In the genomic region with DNA sequence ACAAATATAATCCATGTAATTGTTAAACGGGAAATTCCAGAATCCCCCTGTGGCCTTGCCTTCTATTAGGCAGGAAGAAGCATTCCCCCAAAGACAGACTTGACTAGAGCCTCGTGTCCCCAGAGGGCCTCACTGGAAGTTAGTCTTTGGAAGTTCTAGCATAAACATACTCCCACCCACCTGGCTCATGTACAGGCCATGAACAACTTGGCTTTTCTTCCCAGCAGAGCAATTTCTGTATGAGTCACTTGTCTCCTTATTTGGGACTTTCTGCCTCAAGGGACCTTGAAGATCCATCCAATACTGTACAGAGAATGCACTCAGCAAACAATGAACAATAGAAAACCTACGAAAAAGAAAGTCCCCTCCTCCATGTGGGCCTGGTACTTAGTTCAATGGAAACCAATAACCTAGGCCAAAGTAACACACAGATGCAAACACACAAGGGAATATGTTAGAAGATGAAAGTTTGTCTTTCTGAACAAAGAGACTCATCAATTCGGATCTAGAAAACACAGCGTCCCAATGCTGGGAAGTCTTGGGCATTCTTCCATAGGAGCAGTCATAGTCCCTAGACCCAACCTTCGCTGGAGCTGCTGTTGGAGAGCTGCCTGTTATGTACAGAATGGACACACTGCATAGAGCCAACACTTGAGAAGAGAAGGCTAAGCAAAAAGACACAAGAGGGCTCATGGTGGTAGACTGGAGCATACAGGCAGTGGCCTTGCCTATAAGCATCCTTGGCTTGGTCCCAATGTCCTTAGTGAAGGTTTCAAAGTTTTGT, we compare ENCODE assay signal across 17 cellular contexts.
DNase-seq lines count a peak whose midpoint lies in the region; ATAC-seq and TF ChIP-seq lines count a peak whose summit lies in the region.
"Had no signal": no experiment of that assay in that cellular context is flagged by ENCODE, and none has a peak within 500 bp of the region (broad histone marks: within the 10 kb centered on the region; RNA-seq: fewer than 3 reads in every experiment).

No MANE protein-coding gene starts in this region.

- H3K4me3 Mint-ChIP-seq in activated CD4-positive, alpha-beta T cell treated with anti-CD3 and anti-CD28 coated beads for 36 hours, result no peak overlapping the region
- H3K4me3 Mint-ChIP-seq: activated T-helper 17 cell treated with anti-CD3 and anti-CD28 coated beads, Interleukin-2, amount 50 U/mL, for 72 hours; B cell had no signal

- peaks cover 14% of the 10 kb centered on the region for H3K27me3 Mint-ChIP-seq in activated CD4-positive, alpha-beta T cell treated with anti-CD3 and anti-CD28 coated beads for 36 hours

- peaks cover 15% of the 10 kb centered on the region for H3K9me3 ChIP-seq in MG63
- no peaks in the 10 kb centered on the region for H3K9me3 ChIP-seq in ovary
- H3K9me3 ChIP-seq: lower lobe of right lung, Peyer's patch had no signal

- WGBS in ovary, 3 donors, result 39 to 42% (median 39%) methylated on average over 6 of the region's 6 CpGs

- DNase-seq in AG09319 (ENCODE audit: extremely low read depth, low read depth) (peak; percentile 81), MG63 (peak; percentile 78), fibroblast of mammary gland (ENCODE audit: low read depth) (peak; percentile 97), ovary (peak in 3 of 5 donors; percentile 16 to 28 (median 24)), NCI-H1694 treated with DMSO at 0.1 percent for 48 hours (lab: John Stamatoyannopoulos, UW) (no peak)
- DNase-seq in NK-92 treated with Interleukin-12 subunit alpha and Interleukin-12 subunit beta, amount 100 ng/mL, for 24 hours (lab: John Stamatoyannopoulos, UW), result no peak
- no peak for DNase-seq in activated CD4-positive, alpha-beta T cell treated with anti-CD3 and anti-CD28 coated beads for 36 hours
- DNase-seq: effector CD4-positive, alpha-beta T cell; HCEC 1CT; lower lobe of right lung; NCI-H1092; NCI-H510A; Peyer's patch; T-helper 2 cell had no signal

- H3K4me1 Mint-ChIP-seq in activated CD4-positive, alpha-beta T cell treated with anti-CD3 and anti-CD28 coated beads for 36 hours, result no peaks in the 10 kb centered on the region
- H3K4me1 Mint-ChIP-seq: activated T-helper 17 cell treated with anti-CD3 and anti-CD28 coated beads, Interleukin-2, amount 50 U/mL, for 72 hours; B cell had no signal

- no peak for TF ChIP-seq EP300 in ovary (IDR thresholded peaks at IDR 0.05)

- no peak overlapping the region for H3K27ac ChIP-seq in ovary
- H3K27ac ChIP-seq: lower lobe of right lung, Peyer's patch had no signal

- no peak overlapping the region for H3K27ac Mint-ChIP-seq in activated CD4-positive, alpha-beta T cell treated with anti-CD3 and anti-CD28 coated beads for 36 hours
- H3K27ac Mint-ChIP-seq: activated T-helper 17 cell treated with anti-CD3 and anti-CD28 coated beads, Interleukin-2, amount 50 U/mL, for 72 hours; B cell had no signal

- H3K4me3 ChIP-seq in MG63 (no peak overlapping the region), fibroblast of mammary gland (ENCODE audit: control insufficient read depth, low read depth, low read length) (no peak overlapping the region), ovary (no peak overlapping the region)
- H3K4me3 ChIP-seq: lower lobe of right lung, Peyer's patch had no signal

- peaks cover 2% of the 10 kb centered on the region for H3K4me1 ChIP-seq in ovary (ENCODE audit: insufficient read depth)
- H3K4me1 ChIP-seq: lower lobe of right lung, Peyer's patch had no signal

- no peak for TF ChIP-seq CTCF in AG09319 (IDR thresholded peaks at IDR 0.05; ENCODE audit: low read depth, low read length)
- TF ChIP-seq CTCF in fibroblast of mammary gland (conservative IDR thresholded peaks at IDR 0.05; ENCODE audit: control insufficient read depth, insufficient read depth, low read depth, low read length), result no peak
- TF ChIP-seq CTCF in ovary (IDR thresholded peaks at IDR 0.05), result no peak

- TF ChIP-seq POLR2A in ovary (IDR thresholded peaks at IDR 0.05), result no peak

- POLR2A ChIA-PET in activated CD4-positive, alpha-beta T cell treated with anti-CD3 and anti-CD28 coated beads for 36 hours (lab: Charles Lee), result no interaction called here

- no peak for ATAC-seq in GM21515 (IDR thresholded peaks at IDR 0.05; ENCODE audit: unreplicated experiment)
- ATAC-seq in activated CD4-positive, alpha-beta T cell treated with anti-CD3 and anti-CD28 coated beads for 36 hours, result no peak
- ATAC-seq: activated T-helper 17 cell treated with anti-CD3 and anti-CD28 coated beads, Interleukin-2, amount 50 U/mL, for 72 hours; lower lobe of right lung had no signal

- H3K27me3 ChIP-seq in MG63 (no peaks in the 10 kb centered on the region), ovary (no peaks in the 10 kb centered on the region)
- H3K27me3 ChIP-seq: Peyer's patch had no signal

- CTCF ChIA-PET in activated CD4-positive, alpha-beta T cell treated with anti-CD3 and anti-CD28 coated beads for 36 hours (lab: Charles Lee), result no interaction called here

- H3K36me3 ChIP-seq in MG63, result no peaks in the 10 kb centered on the region
- no peaks in the 10 kb centered on the region for H3K36me3 ChIP-seq in ovary
- H3K36me3 ChIP-seq: lower lobe of right lung, Peyer's patch had no signal

- intact Hi-C loops in ovary (cut with DNase I), result no loop called here
- intact Hi-C loops in activated CD4-positive, alpha-beta T cell treated with anti-CD3 and anti-CD28 coated beads for 36 hours (cut with DNase I, micrococcal nuclease), result no loop called here

- peaks cover 7% of the 10 kb centered on the region for H3K9me3 Mint-ChIP-seq in activated CD4-positive, alpha-beta T cell treated with anti-CD3 and anti-CD28 coated beads for 36 hours (ENCODE audit: low read depth)
- H3K9me3 Mint-ChIP-seq: activated T-helper 17 cell treated with anti-CD3 and anti-CD28 coated beads, Interleukin-2, amount 50 U/mL, for 72 hours had no signal

- H3K36me3 Mint-ChIP-seq in activated CD4-positive, alpha-beta T cell treated with anti-CD3 and anti-CD28 coated beads for 36 hours (ENCODE audit: low read depth), result no peaks in the 10 kb centered on the region

Comparison
In these comparisons a context has a peak if more than half of its experiments do, and no peak if none do; other contexts are left out.
1. DNase-seq: peak in AG09319 (single experiment), MG63 (single experiment), fibroblast of mammary gland (single experiment) and ovary (3 of 5); none in NCI-H1694 treated with DMSO at 0.1 percent for 48 hours (single experiment), NK-92 treated with Interleukin-12 subunit alpha and Interleukin-12 subunit beta, amount 100 ng/mL, for 24 hours (single experiment) and activated CD4-positive, alpha-beta T cell treated with anti-CD3 and anti-CD28 coated beads for 36 hours (single experiment).